Comparison of ENCODE assay signal across 20 cellular contexts in genomic region chr3:177527182-177527581, GRCh38.
"Had no signal": no experiment of that assay in that cellular context is flagged by ENCODE, and none has a peak within 500 bp of the region (broad histone marks: within the 10 kb centered on the region; RNA-seq: fewer than 3 reads in every experiment).

No MANE protein-coding gene starts in this region.

- H3K9me3 ChIP-seq: left ventricle myocardium inferior, tibial nerve, uterus had no signal

- H3K27me3 ChIP-seq: tibial nerve, uterus had no signal

- H3K4me1 ChIP-seq: uterus had no signal

- H3K36me3 ChIP-seq: left ventricle myocardium inferior, tibial nerve, uterus had no signal

- ATAC-seq: activated CD4-positive, alpha-beta T cell treated with anti-CD3 and anti-CD28 coated beads for 36 hours; activated CD8-positive, alpha-beta memory T cell treated with anti-CD3 and anti-CD28 coated beads, Interleukin-2, amount 10 ng/mL, durations not matched to agents 7 days and 5 days; natural killer cell treated with Interleukin-12 subunit alpha and Interleukin-12 subunit beta and Interleukin-15 and Interleukin-18, amount 100 ng/mL, for 72 hours; stimulated activated naive CD8-positive, alpha-beta T cell treated with anti-CD3 and anti-CD28 coated beads, Interleukin-15, Interleukin-2, amounts not matched to agents 100 U/mL and 50 U/mL, for 24 hours had no signal

- H3K9me3 Mint-ChIP-seq: memory B cell had no signal

- H3K4me3 ChIP-seq: left ventricle myocardium inferior, tibial nerve, uterus had no signal

- H3K27ac Mint-ChIP-seq: activated CD4-positive, alpha-beta memory T cell treated with anti-CD3 and anti-CD28 coated beads for 36 hours; activated CD4-positive, alpha-beta T cell treated with anti-CD3 and anti-CD28 coated beads for 36 hours; activated CD8-positive, alpha-beta memory T cell treated with anti-CD3 and anti-CD28 coated beads, Interleukin-2, amount 10 ng/mL, durations not matched to agents 7 days and 5 days; activated naive CD8-positive, alpha-beta T cell; memory B cell; natural killer cell treated with Interleukin-12 subunit alpha and Interleukin-12 subunit beta and Interleukin-15 and Interleukin-18, amount 100 ng/mL, for 72 hours had no signal

- DNase-seq: activated CD4-positive, alpha-beta memory T cell treated with anti-CD3 and anti-CD28 coated beads for 36 hours; activated CD4-positive, alpha-beta T cell treated with anti-CD3 and anti-CD28 coated beads for 36 hours; activated CD8-positive, alpha-beta memory T cell treated with anti-CD3 and anti-CD28 coated beads, Interleukin-2, amount 10 ng/mL, durations not matched to agents 7 days and 5 days; dermis blood vessel endothelial cell; effector memory CD4-positive, alpha-beta T cell; foreskin melanocyte; glutamatergic neuron; hypothalamus; kidney; left ventricle myocardium inferior; stimulated activated CD4-positive, alpha-beta T cell treated with anti-CD3 and anti-CD28 coated beads, Interleukin-2, amount 100 ng/mL, for 24 hours; stimulated activated naive CD8-positive, alpha-beta T cell treated with anti-CD3 and anti-CD28 coated beads, Interleukin-15, Interleukin-2, amounts not matched to agents 100 U/mL and 50 U/mL, for 24 hours; substantia nigra; SW 1271; T-helper 2 cell; uterus had no signal

- H3K27me3 Mint-ChIP-seq: activated CD4-positive, alpha-beta memory T cell treated with anti-CD3 and anti-CD28 coated beads for 36 hours; activated CD4-positive, alpha-beta T cell treated with anti-CD3 and anti-CD28 coated beads for 36 hours; activated CD8-positive, alpha-beta memory T cell treated with anti-CD3 and anti-CD28 coated beads, Interleukin-2, amount 10 ng/mL, durations not matched to agents 7 days and 5 days; activated naive CD8-positive, alpha-beta T cell; memory B cell; natural killer cell treated with Interleukin-12 subunit alpha and Interleukin-12 subunit beta and Interleukin-15 and Interleukin-18, amount 100 ng/mL, for 72 hours had no signal

- H3K36me3 Mint-ChIP-seq: activated CD4-positive, alpha-beta memory T cell treated with anti-CD3 and anti-CD28 coated beads for 36 hours; activated naive CD8-positive, alpha-beta T cell; memory B cell; natural killer cell treated with Interleukin-12 subunit alpha and Interleukin-12 subunit beta and Interleukin-15 and Interleukin-18, amount 100 ng/mL, for 72 hours had no signal

- H3K4me3 Mint-ChIP-seq: activated CD4-positive, alpha-beta memory T cell treated with anti-CD3 and anti-CD28 coated beads for 36 hours; activated CD4-positive, alpha-beta T cell treated with anti-CD3 and anti-CD28 coated beads for 36 hours; activated CD8-positive, alpha-beta memory T cell treated with anti-CD3 and anti-CD28 coated beads, Interleukin-2, amount 10 ng/mL, durations not matched to agents 7 days and 5 days; activated naive CD8-positive, alpha-beta T cell; memory B cell; natural killer cell treated with Interleukin-12 subunit alpha and Interleukin-12 subunit beta and Interleukin-15 and Interleukin-18, amount 100 ng/mL, for 72 hours had no signal

- H3K27ac ChIP-seq: left ventricle myocardium inferior, tibial nerve had no signal
